In genomic region chr1:3482590-3482899, GRCh38 we compare ENCODE assay signal across 12 cellular contexts. TPM values are rescaled to one million over a fixed set of nuclear protein-coding genes. Genes with fewer than 3 reads are reported as not detected.
A peak's percentile ranks its signal among the peaks of the same experiment; 100 is the strongest.
DNase-seq lines count a peak whose midpoint lies in the region; ATAC-seq and TF ChIP-seq lines count a peak whose summit lies in the region.
"Had no signal": no experiment of that assay in that cellular context is flagged by ENCODE, and none has a peak within 500 bp of the region (broad histone marks: within the 10 kb centered on the region; RNA-seq: fewer than 3 reads in every experiment).

No MANE protein-coding gene starts in this region.

- no peak overlapping the region for H3K4me2 ChIP-seq in KMS-11
- H3K4me2 ChIP-seq in smooth muscle cell, result no peak overlapping the region

- H3K79me2 ChIP-seq in KMS-11 (ENCODE audit: insufficient read depth, low read depth) (no peaks in the 10 kb centered on the region), smooth muscle cell (ENCODE audit: low read depth) (no peaks in the 10 kb centered on the region)

- H3K27me3 ChIP-seq in GM06990 (replicated peaks; ENCODE audit: control insufficient read depth, insufficient read depth, low read length), result no peaks in the 10 kb centered on the region
- peaks cover 80% of the 10 kb centered on the region for H3K27me3 ChIP-seq in KMS-11 (ENCODE audit: insufficient read depth, low read depth)
- no peaks in the 10 kb centered on the region for H3K27me3 ChIP-seq in brain microvascular endothelial cell (replicated peaks)
- H3K27me3 ChIP-seq in smooth muscle cell (ENCODE audit: low read depth), result no peaks in the 10 kb centered on the region
- H3K27me3 ChIP-seq: SJSA1 had no signal

- no peaks in the 10 kb centered on the region for H3F3A ChIP-seq in smooth muscle cell (ENCODE audit: low read depth)

- H3K4me3 ChIP-seq in GM06990 (replicated peaks; ENCODE audit: low read depth, low read length), result no peak overlapping the region
- no peak overlapping the region for H3K4me3 ChIP-seq in KMS-11 (IDR thresholded peaks at IDR 0.05; ENCODE audit: insufficient read depth, low read depth, low read length)
- no peak overlapping the region for H3K4me3 ChIP-seq in brain microvascular endothelial cell (ENCODE audit: low read depth, low read length)
- H3K4me3 ChIP-seq in smooth muscle cell, result no peak overlapping the region
- H3K4me3 ChIP-seq: GM23248, SJSA1 had no signal

- no peaks in the 10 kb centered on the region for H4K20me1 ChIP-seq in KMS-11 (ENCODE audit: insufficient read depth)
- no peaks in the 10 kb centered on the region for H4K20me1 ChIP-seq in smooth muscle cell (ENCODE audit: low read depth)

- H3K36me3 ChIP-seq in GM06990 (ENCODE audit: control insufficient read depth, insufficient read depth, low read length) (no peaks in the 10 kb centered on the region), KMS-11 (ENCODE audit: insufficient read depth) (no peaks in the 10 kb centered on the region), brain microvascular endothelial cell (replicated peaks) (no peaks in the 10 kb centered on the region), smooth muscle cell (ENCODE audit: low read depth) (no peaks in the 10 kb centered on the region)

- ATAC-seq in GM21360 (IDR thresholded peaks at IDR 0.05; ENCODE audit: unreplicated experiment), result no peak

- H3K9me3 ChIP-seq in smooth muscle cell (replicated peaks; ENCODE audit: low read depth), result no peaks in the 10 kb centered on the region
- H3K9me3 ChIP-seq: SJSA1 had no signal

- TF ChIP-seq CTCF in GM06990 (IDR thresholded peaks at IDR 0.05; ENCODE audit: insufficient read depth, low read length, poor library complexity, severe bottlenecking), result peak; percentile 24
- TF ChIP-seq CTCF in KMS-11 (conservative IDR thresholded peaks at IDR 0.05; ENCODE audit: low read depth, low read length), result 0 out of 2 replicates have a peak, but pooled peaks have one; percentile 28
- peak; percentile 17 for TF ChIP-seq CTCF in brain microvascular endothelial cell (IDR thresholded peaks at IDR 0.05; ENCODE audit: low read depth, low read length, missing control alignments)
- peak; percentile 7 for TF ChIP-seq CTCF in smooth muscle cell (IDR thresholded peaks at IDR 0.05; ENCODE audit: borderline replicate concordance, insufficient read depth, poor library complexity, severe bottlenecking)

- DNase-seq in GM06990 (ENCODE audit: extremely low read depth, insufficient read length), result no peak
- no peak for DNase-seq in brain microvascular endothelial cell
- DNase-seq in smooth muscle cell (lab: John Stamatoyannopoulos, UW; ENCODE audit: unreplicated experiment), result no peak
- no peak for DNase-seq in NOMO-1 treated with dmso at 0.1 percent for 144 hours (lab: John Stamatoyannopoulos, UW; ENCODE audit: unreplicated experiment)
- DNase-seq in NCI-H446 (lab: John Stamatoyannopoulos, UW), result no peak
- DNase-seq: activated CD4-positive, alpha-beta T cell treated with anti-CD3 and anti-CD28 coated beads for 4 hours; DMS79; NCI-H446 treated with DMSO at 0.1 percent for 48 hours had no signal

- H3K27ac ChIP-seq in KMS-11 (no peak overlapping the region), brain microvascular endothelial cell (no peak overlapping the region), smooth muscle cell (ENCODE audit: low read depth) (no peak overlapping the region)
- H3K27ac ChIP-seq: GM23248, SJSA1 had no signal

- no peaks in the 10 kb centered on the region for H3K4me1 ChIP-seq in KMS-11 (ENCODE audit: low read depth, poor library complexity, severe bottlenecking)
- H3K4me1 ChIP-seq in smooth muscle cell (ENCODE audit: low read depth), result no peaks in the 10 kb centered on the region

- H2AFZ ChIP-seq in KMS-11 (ENCODE audit: low read depth), result no peak overlapping the region
- no peak overlapping the region for H2AFZ ChIP-seq in smooth muscle cell (ENCODE audit: low read depth)
- H2AFZ ChIP-seq: GM23248 had no signal

- in situ Hi-C loops in brain microvascular endothelial cell (cut with HindIII; ENCODE audit: low pct_ligation_motif_present, low sequenced_read_pairs), result no loop called here

- WGBS in smooth muscle cell (ENCODE audit: low lambda C conversion rate), result 83% methylated on average over 8 of the region's 10 CpGs

- H3K9ac ChIP-seq in KMS-11 (no peak overlapping the region), smooth muscle cell (ENCODE audit: low read depth) (no peak overlapping the region)
- H3K9ac ChIP-seq: GM23248 had no signal

RNA-seq across cellular contexts. Expression of gene ARHGEF16, which starts 28.1 kb away (rescaled TPM):
- total RNA-seq in smooth muscle cell, result 5.0 and 6.9 TPM in 2 replicates
- 4.6 and 9.6 TPM in 2 replicates for polyA plus RNA-seq in smooth muscle cell
- total RNA-seq: GM23248 had no signal
- polyA plus RNA-seq: GM23248 had no signal
